ENCODE assay signal across 24 cellular contexts in the genomic region with DNA sequence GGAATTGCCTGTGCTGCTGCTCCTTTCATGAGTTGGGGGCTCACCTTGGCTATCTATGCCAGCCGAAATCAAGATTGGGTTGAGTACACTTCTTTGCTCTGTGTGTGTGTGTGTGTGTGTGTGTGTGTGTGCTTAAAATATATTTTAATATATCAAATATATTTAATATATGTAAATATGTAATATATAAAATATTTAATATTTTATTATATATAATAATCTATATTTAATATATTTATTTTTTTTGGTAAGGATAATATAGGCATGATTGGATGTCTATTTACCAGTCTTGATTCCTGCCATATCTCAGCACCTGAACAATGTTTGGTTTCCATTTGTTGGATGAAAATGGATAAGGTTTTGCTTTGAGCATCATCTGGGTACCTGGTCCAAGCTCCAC.
"Had no signal": no experiment of that assay in that cellular context is flagged by ENCODE, and none has a peak within 500 bp of the region (broad histone marks: within the 10 kb centered on the region; RNA-seq: fewer than 3 reads in every experiment).

No MANE protein-coding gene starts in this region.

- H3K36me3 Mint-ChIP-seq: stimulated activated effector memory CD8-positive, alpha-beta T cell treated with anti-CD3 and anti-CD28 coated beads, Interleukin-12 subunit alpha, Interleukin-12 subunit beta, amount 100 ng/mL, for 72 hours; stimulated activated memory B cell treated with anti-CD40 and anti-IgM and Interleukin-4, amounts not matched to agents 10 μg/mL and 1 μg/mL and 100 μg/mL, for 72 hours; stimulated activated naive B cell treated with anti-CD40 and anti-IgM and Interleukin-4, amounts not matched to agents 10 μg/mL and 1 μg/mL and 100 μg/mL, for 72 hours; type B pancreatic cell had no signal

- ATAC-seq: stimulated activated effector memory CD8-positive, alpha-beta T cell treated with anti-CD3 and anti-CD28 coated beads, Interleukin-12 subunit alpha, Interleukin-12 subunit beta, amount 100 ng/mL, for 72 hours; stimulated activated memory B cell treated with anti-CD40 and anti-IgM and Interleukin-4, amounts not matched to agents 10 μg/mL and 1 μg/mL and 100 μg/mL, for 72 hours; stimulated activated naive B cell treated with anti-CD40 and anti-IgM and Interleukin-4, amounts not matched to agents 10 μg/mL and 1 μg/mL and 100 μg/mL, for 72 hours; stimulated activated naive CD8-positive, alpha-beta T cell treated with anti-CD3 and anti-CD28 coated beads, Interleukin-15, amount 100 ng/mL, for 72 hours; stimulated activated naive CD8-positive, alpha-beta T cell treated with anti-CD3 and anti-CD28 coated beads, Interleukin-15, Interleukin-2, amounts not matched to agents 100 U/mL and 50 U/mL, for 24 hours; upper lobe of right lung had no signal

- H3K4me1 Mint-ChIP-seq: stimulated activated effector memory CD8-positive, alpha-beta T cell treated with anti-CD3 and anti-CD28 coated beads, Interleukin-12 subunit alpha, Interleukin-12 subunit beta, amount 100 ng/mL, for 72 hours; stimulated activated memory B cell treated with anti-CD40 and anti-IgM and Interleukin-4, amounts not matched to agents 10 μg/mL and 1 μg/mL and 100 μg/mL, for 72 hours; stimulated activated naive B cell treated with anti-CD40 and anti-IgM and Interleukin-4, amounts not matched to agents 10 μg/mL and 1 μg/mL and 100 μg/mL, for 72 hours; stimulated activated naive CD8-positive, alpha-beta T cell treated with anti-CD3 and anti-CD28 coated beads, Interleukin-15, amount 100 ng/mL, for 72 hours had no signal

- H3K27me3 Mint-ChIP-seq: stimulated activated memory B cell treated with anti-CD40 and anti-IgM and Interleukin-4, amounts not matched to agents 10 μg/mL and 1 μg/mL and 100 μg/mL, for 72 hours had no signal

- H3K27ac Mint-ChIP-seq: stimulated activated effector memory CD8-positive, alpha-beta T cell treated with anti-CD3 and anti-CD28 coated beads, Interleukin-12 subunit alpha, Interleukin-12 subunit beta, amount 100 ng/mL, for 72 hours; stimulated activated memory B cell treated with anti-CD40 and anti-IgM and Interleukin-4, amounts not matched to agents 10 μg/mL and 1 μg/mL and 100 μg/mL, for 72 hours; stimulated activated naive B cell treated with anti-CD40 and anti-IgM and Interleukin-4, amounts not matched to agents 10 μg/mL and 1 μg/mL and 100 μg/mL, for 72 hours; stimulated activated naive CD8-positive, alpha-beta T cell treated with anti-CD3 and anti-CD28 coated beads, Interleukin-15, amount 100 ng/mL, for 72 hours; stimulated activated naive CD8-positive, alpha-beta T cell treated with anti-CD3 and anti-CD28 coated beads, Interleukin-15, Interleukin-2, amounts not matched to agents 100 ng/mL and 50 ng/mL, for 24 hours; type B pancreatic cell had no signal

- H3K4me3 Mint-ChIP-seq: stimulated activated effector memory CD8-positive, alpha-beta T cell treated with anti-CD3 and anti-CD28 coated beads, Interleukin-12 subunit alpha, Interleukin-12 subunit beta, amount 100 ng/mL, for 72 hours; stimulated activated memory B cell treated with anti-CD40 and anti-IgM and Interleukin-4, amounts not matched to agents 10 μg/mL and 1 μg/mL and 100 μg/mL, for 72 hours; stimulated activated naive B cell treated with anti-CD40 and anti-IgM and Interleukin-4, amounts not matched to agents 10 μg/mL and 1 μg/mL and 100 μg/mL, for 72 hours; stimulated activated naive CD8-positive, alpha-beta T cell treated with anti-CD3 and anti-CD28 coated beads, Interleukin-15, amount 100 ng/mL, for 72 hours; stimulated activated naive CD8-positive, alpha-beta T cell treated with anti-CD3 and anti-CD28 coated beads, Interleukin-15, Interleukin-2, amounts not matched to agents 100 ng/mL and 50 ng/mL, for 24 hours; type B pancreatic cell had no signal

- DNase-seq: stimulated activated CD4-positive, alpha-beta T cell treated with anti-CD3 and anti-CD28 coated beads, Interleukin-2, amount 100 ng/mL, for 48 hours; stimulated activated CD4-positive, alpha-beta T cell treated with anti-CD3 and anti-CD28 coated beads, Interleukin-4, amount 100 ng/mL, for 1 hour; stimulated activated CD4-positive, alpha-beta T cell treated with anti-CD3 and anti-CD28 coated beads, Interleukin-4, amount 100 ng/mL, for 24 hours; stimulated activated CD4-positive, alpha-beta T cell treated with anti-CD3 and anti-CD28 coated beads, Interleukin-4, amount 100 ng/mL, for 4 hours; stimulated activated CD8-positive, alpha-beta memory T cell treated with anti-CD3 and anti-CD28 coated beads, Interleukin-4, amount 100 ng/mL, for 48 hours; stimulated activated naive B cell treated with anti-CD40 and anti-IgM and Interleukin-4, amounts not matched to agents 10 μg/mL and 1 μg/mL and 100 μg/mL, for 72 hours; stimulated activated naive CD4-positive, alpha-beta T cell; stimulated activated naive CD4-positive, alpha-beta T cell treated with Interleukin-2 at 50 U/mL for 16 hours; stimulated activated naive CD8-positive, alpha-beta T cell treated with anti-CD3 and anti-CD28 coated beads, Interleukin-15, amount 100 ng/mL, for 72 hours; stimulated activated naive CD8-positive, alpha-beta T cell treated with anti-CD3 and anti-CD28 coated beads, Interleukin-15, Interleukin-2, amounts not matched to agents 100 U/mL and 50 U/mL, for 24 hours; stomach; substantia nigra; testis; thyroid gland; tibial artery; transverse colon; trophoblast cell; upper lobe of left lung; upper lobe of right lung; uterus had no signal

- H3K9me3 Mint-ChIP-seq: stimulated activated effector memory CD8-positive, alpha-beta T cell treated with anti-CD3 and anti-CD28 coated beads, Interleukin-12 subunit alpha, Interleukin-12 subunit beta, amount 100 ng/mL, for 72 hours; stimulated activated memory B cell treated with anti-CD40 and anti-IgM and Interleukin-4, amounts not matched to agents 10 μg/mL and 1 μg/mL and 100 μg/mL, for 72 hours; stimulated activated naive B cell treated with anti-CD40 and anti-IgM and Interleukin-4, amounts not matched to agents 10 μg/mL and 1 μg/mL and 100 μg/mL, for 72 hours; stimulated activated naive CD8-positive, alpha-beta T cell treated with anti-CD3 and anti-CD28 coated beads, Interleukin-15, amount 100 ng/mL, for 72 hours; stimulated activated naive CD8-positive, alpha-beta T cell treated with anti-CD3 and anti-CD28 coated beads, Interleukin-15, Interleukin-2, amounts not matched to agents 100 ng/mL and 50 ng/mL, for 24 hours; type B pancreatic cell had no signal
